ENCODE assay signal across 8 cellular contexts in the genomic region with DNA sequence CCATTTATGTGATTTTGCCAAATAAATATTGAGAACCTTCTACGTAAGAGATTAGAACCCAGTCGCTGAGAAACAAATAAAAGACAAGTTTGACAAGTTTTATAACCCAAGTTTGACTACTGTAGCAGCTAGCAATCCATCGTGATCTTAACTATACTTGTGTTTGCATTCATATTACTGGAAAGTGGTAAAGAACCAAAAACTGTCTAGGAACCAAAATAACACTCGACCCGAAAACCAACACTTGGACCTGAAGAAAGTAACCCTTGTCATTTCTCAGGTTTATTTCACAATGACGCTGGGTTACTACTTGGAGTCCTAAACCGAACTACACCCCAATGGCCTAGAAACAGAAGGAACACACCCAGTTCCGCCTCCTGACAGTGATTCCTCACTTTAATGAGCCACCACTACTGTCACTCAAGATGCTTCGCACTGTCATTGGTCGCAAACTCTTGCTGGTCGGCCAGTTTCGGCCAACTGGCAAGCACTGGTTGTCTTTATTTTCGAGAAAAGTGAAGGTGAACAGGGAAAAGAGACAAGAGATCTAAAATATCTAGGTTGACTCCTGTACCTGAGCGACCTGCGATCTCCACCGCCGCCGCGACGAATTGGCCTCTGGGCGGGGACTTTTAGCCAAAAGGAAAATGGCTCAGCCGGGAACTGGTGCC. TPM values are rescaled to one million over a fixed set of nuclear protein-coding genes. Genes with fewer than 3 reads are reported as not detected.
DNase-seq lines count a peak whose midpoint lies in the region; ATAC-seq, FAIRE-seq and TF ChIP-seq lines count a peak whose summit lies in the region.

No MANE protein-coding gene starts in this region.

- TF ChIP-seq CTCF in chondrocyte (IDR thresholded peaks at IDR 0.05) (no peak), kidney (IDR thresholded peaks at IDR 0.05; ENCODE audit: borderline replicate concordance, extremely low read depth, insufficient read depth) (no peak)

- peaks cover 18% of the 10 kb centered on the region for H3K36me3 Mint-ChIP-seq in activated CD4-positive, alpha-beta T cell treated with anti-CD3 and anti-CD28 coated beads for 36 hours (ENCODE audit: low read depth)
- peaks cover 6% of the 10 kb centered on the region for H3K36me3 Mint-ChIP-seq in chondrocyte (ENCODE audit: low read depth)

- DNase-seq in AML-193 (lab: John Stamatoyannopoulos, UW) (peak; percentile 95), GM19240 (ENCODE audit: insufficient read length, low spot score) (peak; percentile 61), NCI-H510A treated with DMSO at 0.1 percent for 48 hours (lab: John Stamatoyannopoulos, UW) (peak; percentile 70), chondrocyte (ENCODE audit: low spot score) (no peak), kidney (peak; percentile 83)
- peak; percentile 84 for DNase-seq in activated CD4-positive, alpha-beta T cell treated with anti-CD3 and anti-CD28 coated beads for 36 hours
- DNase-seq in stimulated activated CD4-positive, alpha-beta T cell treated with anti-CD3 and anti-CD28 coated beads, Interleukin-15, amount 100 ng/mL, for 1 hour (ENCODE audit: low read depth in 1 of 2, low spot score in 1 of 2): peak; percentile 37 to 50

- H3K27ac ChIP-seq in kidney (ENCODE audit: low read depth in 2 of 2, low read length in 2 of 2): peak overlapping the region; percentile 98 to 100

- peak overlapping the region; percentile 88 to 91 for H3K4me3 ChIP-seq in kidney (ENCODE audit: low read length in 2 of 2)

- no peaks in the 10 kb centered on the region for H3K27me3 Mint-ChIP-seq in activated CD4-positive, alpha-beta T cell treated with anti-CD3 and anti-CD28 coated beads for 36 hours
- no peaks in the 10 kb centered on the region for H3K27me3 Mint-ChIP-seq in chondrocyte (ENCODE audit: low read depth)

- intact Hi-C loops in activated CD4-positive, alpha-beta T cell treated with anti-CD3 and anti-CD28 coated beads for 36 hours (cut with DNase I, micrococcal nuclease): loop anchor here (1.0 to 10.0 kb wide), 7 partner anchors 778 to 1912 kb away; partner anchors contain the start of genes HMGB2 (in 2 of the 2), SAP30 (in 2 of the 2) and SPATA4 (in 1 of the 2)
- intact Hi-C loops in kidney (cut with DNase I): no loop called here

- H3K9ac ChIP-seq in kidney (ENCODE audit: low read length in 2 of 2): peak overlapping the region; percentile 94

- POLR2A ChIA-PET in activated CD4-positive, alpha-beta T cell treated with anti-CD3 and anti-CD28 coated beads for 36 hours (lab: Charles Lee): interaction anchor here (0.5 to 0.7 kb wide), 2 partner anchors 912 to 949 kb away, joined by 3 read pairs; partner anchors contain the start of gene HMGB2

- CTCF ChIA-PET in activated CD4-positive, alpha-beta T cell treated with anti-CD3 and anti-CD28 coated beads for 36 hours (lab: Charles Lee): interaction anchor here (1.0 to 1.2 kb wide), 2 partner anchors 60 to 777 kb away, joined by 3 read pairs; no protein-coding TSS in a partner anchor

- H3K27ac Mint-ChIP-seq in activated CD4-positive, alpha-beta T cell treated with anti-CD3 and anti-CD28 coated beads for 36 hours: peak overlapping the region; percentile 100
- peak overlapping the region; percentile 99 for H3K27ac Mint-ChIP-seq in chondrocyte (ENCODE audit: unreplicated experiment)

- no peaks in the 10 kb centered on the region for H3K9me3 Mint-ChIP-seq in activated CD4-positive, alpha-beta T cell treated with anti-CD3 and anti-CD28 coated beads for 36 hours (ENCODE audit: low read depth)
- H3K9me3 Mint-ChIP-seq in chondrocyte (ENCODE audit: low read depth): peaks cover 10% of the 10 kb centered on the region

- peak; percentile 96 for FAIRE-seq in kidney (lab: Jason Lieb, UNC)

- peaks cover 3 to 7% of the 10 kb centered on the region in 2 donors for H3K4me1 ChIP-seq in kidney (ENCODE audit: control insufficient read depth in 1 of 2, insufficient read depth in 1 of 2, low read depth in 1 of 2, low read length in 2 of 2)

- no peaks in the 10 kb centered on the region for H3K9me3 ChIP-seq in kidney (ENCODE audit: control insufficient read depth in 1 of 2, low read length in 2 of 2)

- H3K36me3 ChIP-seq in kidney (ENCODE audit: control insufficient read depth in 1 of 2, insufficient read depth in 2 of 2, low read length in 2 of 2): no peaks in the 10 kb centered on the region

- ATAC-seq in HG03442 (IDR thresholded peaks at IDR 0.05; ENCODE audit: unreplicated experiment): peak; percentile 98
- peak; percentile 97 for ATAC-seq in activated CD4-positive, alpha-beta T cell treated with anti-CD3 and anti-CD28 coated beads for 36 hours

- peak overlapping the region; percentile 98 for H3K4me3 Mint-ChIP-seq in activated CD4-positive, alpha-beta T cell treated with anti-CD3 and anti-CD28 coated beads for 36 hours
- H3K4me3 Mint-ChIP-seq in chondrocyte (ENCODE audit: unreplicated experiment): peak overlapping the region; percentile 99

- H3K4me1 Mint-ChIP-seq in activated CD4-positive, alpha-beta T cell treated with anti-CD3 and anti-CD28 coated beads for 36 hours: peaks cover 64% of the 10 kb centered on the region
- H3K4me1 Mint-ChIP-seq in chondrocyte (ENCODE audit: low read depth): peaks cover 40% of the 10 kb centered on the region

RNA-seq across cellular contexts. Expression of gene FBXO8, which starts 0.5 kb away (rescaled TPM):
- total RNA-seq in activated CD4-positive, alpha-beta T cell treated with anti-CD3 and anti-CD28 coated beads for 36 hours: 10 to 100 TPM; 17.7 to 18.9 TPM
- total RNA-seq in chondrocyte (16.4 to 20.7 TPM (median 18.9 TPM) in 3 replicates), kidney (35.3 TPM)
- 36.3 TPM for polyA plus RNA-seq in kidney (ENCODE audit: insufficient read depth, low read depth, low replicate concordance)

RNA-seq across cellular contexts. Expression of gene CEP44, which starts 0.7 kb away (rescaled TPM):
- total RNA-seq in activated CD4-positive, alpha-beta T cell treated with anti-CD3 and anti-CD28 coated beads for 36 hours: 10 to 100 TPM; 20.1 to 30.1 TPM
- total RNA-seq in chondrocyte: 8.6 to 12.4 TPM (median 8.7 TPM) in 3 replicates
- total RNA-seq in kidney: 14.7 TPM
- polyA plus RNA-seq in kidney (ENCODE audit: insufficient read depth, low read depth, low replicate concordance): 5.0 TPM
